In genomic region chr17:82332669-82333278, GRCh38 we compare ENCODE assay signal across 7 cellular contexts. TPM values are rescaled to one million over a fixed set of nuclear protein-coding genes. Genes with fewer than 3 reads are reported as not detected.
DNase-seq lines count a peak whose midpoint lies in the region; ATAC-seq and TF ChIP-seq lines count a peak whose summit lies in the region.

No MANE protein-coding gene starts in this region.

- peak overlapping the region; percentile 66 to 92 (median 78) for H3K27ac ChIP-seq in Peyer's patch
- H3K27ac ChIP-seq in colonic mucosa: peak overlapping the region; percentile 26
- peak overlapping the region in 1 of 2 donors; percentile 42 for H3K27ac ChIP-seq in lung (ENCODE audit: low read depth in 1 of 2, low read length in 1 of 2)
- peak overlapping the region in 2 of 4 donors; percentile 75 to 77 for H3K27ac ChIP-seq in tibial nerve

- TF ChIP-seq EP300 in tibial nerve (IDR thresholded peaks at IDR 0.05): peak in 1 of 2 donors; percentile 43

- H3K9me3 ChIP-seq in Peyer's patch (no peaks in the 10 kb centered on the region), colonic mucosa (no peaks in the 10 kb centered on the region), lung (ENCODE audit: control insufficient read depth in 2 of 2, insufficient read depth in 1 of 2, low read length in 1 of 2) (no peaks in the 10 kb centered on the region), tibial nerve (no peaks in the 10 kb centered on the region)

- peak; percentile 5 for DNase-seq in HCEC 1CT
- peak; percentile 53 to 82 (median 73) for DNase-seq in Peyer's patch
- DNase-seq in colonic mucosa: no peak
- DNase-seq in lung (ENCODE audit: low spot score): peak; percentile 67
- DNase-seq in tibial nerve (ENCODE audit: low spot score in 2 of 2): no peak
- no peak for DNase-seq in NCI-H1436 treated with DMSO at 0.1 percent for 48 hours (lab: John Stamatoyannopoulos, UW)
- DNase-seq in NCI-H524 (lab: John Stamatoyannopoulos, UW): no peak

- H3K4me3 ChIP-seq in Peyer's patch (peak overlapping the region; percentile 42 to 66 (median 55)), colonic mucosa (peak overlapping the region; percentile 47), lung (peak overlapping the region; percentile 52), tibial nerve (peak overlapping the region; percentile 37 to 66 (median 54))

- 19 to 21% methylated on average over 32 of the region's 32 CpGs for WGBS in lung, 2 donors
- 7 to 8% methylated on average over 22 of the region's 32 CpGs for WGBS in tibial nerve, 2 donors

- TF ChIP-seq CTCF in Peyer's patch (IDR thresholded peaks at IDR 0.05) (peak in 1 of 6 experiments; percentile 6), colonic mucosa (IDR thresholded peaks at IDR 0.05) (no peak), lung (IDR thresholded peaks at IDR 0.05; ENCODE audit: control extremely low read depth, extremely low read depth) (no peak), tibial nerve (IDR thresholded peaks at IDR 0.05) (no peak)

- H3K36me3 ChIP-seq in Peyer's patch (no peaks in the 10 kb centered on the region), colonic mucosa (no peaks in the 10 kb centered on the region), lung (ENCODE audit: control insufficient read depth in 2 of 2, insufficient read depth in 2 of 2, low read length in 2 of 2) (no peaks in the 10 kb centered on the region), tibial nerve (no peaks in the 10 kb centered on the region)

- H3K4me1 ChIP-seq in Peyer's patch: peaks cover 7 to 67% (median 32%) of the 10 kb centered on the region in 4 donors
- peaks cover 33% of the 10 kb centered on the region for H3K4me1 ChIP-seq in colonic mucosa
- H3K4me1 ChIP-seq in lung (ENCODE audit: control insufficient read depth in 2 of 2, insufficient read depth in 2 of 2, low read length in 2 of 2): peaks cover 0 to 24% of the 10 kb centered on the region in 2 donors
- peaks cover 0 to 59% (median 39%) of the 10 kb centered on the region in 4 donors for H3K4me1 ChIP-seq in tibial nerve

- TF ChIP-seq POLR2A in Peyer's patch (IDR thresholded peaks at IDR 0.05): peak in 1 of 2 donors; percentile 20
- TF ChIP-seq POLR2A in tibial nerve (IDR thresholded peaks at IDR 0.05): no peak

- intact Hi-C loops in colonic mucosa (cut with DNase I): no loop called here

- no peaks in the 10 kb centered on the region for H3K27me3 ChIP-seq in Peyer's patch
- peaks cover 16% of the 10 kb centered on the region for H3K27me3 ChIP-seq in colonic mucosa
- H3K27me3 ChIP-seq in lung (ENCODE audit: control insufficient read depth, insufficient read depth): no peaks in the 10 kb centered on the region
- H3K27me3 ChIP-seq in tibial nerve: peaks cover 0 to 54% of the 10 kb centered on the region in 2 donors

- peak; percentile 54 for ATAC-seq in lung (ENCODE audit: insufficient read depth, low FRiP score)

- peak overlapping the region; percentile 60 to 77 for H3K9ac ChIP-seq in colonic mucosa (ENCODE audit: low read depth in 2 of 2, low read length in 2 of 2)

RNA-seq across cellular contexts. Expression of gene SECTM1, which starts 0.8 kb away (rescaled TPM):
- 100 to 1,000 TPM in 2 of 4 donors, 10 to 100 TPM in 2; 10.7 to 258 (median 94.5) TPM for total RNA-seq in Peyer's patch
- total RNA-seq in colonic mucosa: 10 to 100 TPM; 29.1 to 76.3 TPM
- 10 to 100 TPM; 14.7 to 38.0 TPM for total RNA-seq in lung
- polyA plus RNA-seq in lung: 10 to 100 TPM; 12.5 to 68.6 TPM
- 10 to 100 TPM in 3 of 4 donors, 1 to 10 TPM in 1; 6.9 to 12.6 (median 11.3) TPM for total RNA-seq in tibial nerve

RNA-seq across cellular contexts. Expression of gene CD7, which starts 15.4 kb away (rescaled TPM):
- total RNA-seq in Peyer's patch (10 to 100 TPM in 3 of 4 donors, not detected in 1; 11.6 to 15.4 (median 15.2) TPM), colonic mucosa (1 to 10 TPM; 4.2 to 5.0 TPM), lung (1 to 10 TPM; 2.3 to 7.0 TPM), tibial nerve (under 1 TPM in 2 of 4 donors, not detected in 2; 0.63 to 0.90 TPM)
- 10 to 100 TPM in 1 of 2 donors, 1 to 10 TPM in 1; 5.3 to 10.7 TPM for polyA plus RNA-seq in lung

RNA-seq across cellular contexts. Expression of gene TEX19, which starts 26.3 kb away (rescaled TPM):
- total RNA-seq in Peyer's patch (not detected), colonic mucosa (not detected), lung (not detected), tibial nerve (not detected)
- polyA plus RNA-seq in lung: under 1 TPM in 1 of 2 donors, not detected in 1; 0.03 TPM

RNA-seq across cellular contexts. Expression of gene UTS2R, which starts 38.8 kb away (rescaled TPM):
- total RNA-seq in Peyer's patch (not detected), colonic mucosa (not detected), lung (under 1 TPM in 1 of 2 donors, not detected in 1; 0.17 TPM), tibial nerve (under 1 TPM in 1 of 4 donors, not detected in 3; 0.20 TPM)
- polyA plus RNA-seq in lung: not detected

RNA-seq across cellular contexts. Expression of gene CSNK1D, which starts 59.3 kb away (rescaled TPM):
- total RNA-seq in Peyer's patch: 100 to 1,000 TPM; 148 to 232 (median 215) TPM
- 100 to 1,000 TPM; 136 to 138 TPM for total RNA-seq in colonic mucosa
- 100 to 1,000 TPM in 1 of 2 donors, 10 to 100 TPM in 1; 72.7 to 160 TPM for total RNA-seq in lung
- 100 to 1,000 TPM; 110 to 137 TPM for polyA plus RNA-seq in lung
- total RNA-seq in tibial nerve: 100 to 1,000 TPM in 3 of 4 donors, 10 to 100 TPM in 1; 93.9 to 160 (median 124) TPM

Comparison
In these comparisons a context has a peak if more than half of its experiments do, and no peak if none do; other contexts are left out.
1. DNase-seq: peak in HCEC 1CT (single experiment), Peyer's patch (3 of 3) and lung (single experiment); none in colonic mucosa (single experiment), tibial nerve (0 of 2), NCI-H1436 treated with DMSO at 0.1 percent for 48 hours (single experiment) and NCI-H524 (0 of 2).
2. Peak in every context shown above with its lines, with median percentiles within 50 percentile points of each other: H3K4me3 ChIP-seq.